ENCODE assay signal across 1 cellular context in genomic region chr13:75702476-75702875, GRCh38.
TF ChIP-seq lines count a peak whose summit lies in the region.

No MANE protein-coding gene starts in this region.

TF ChIP-seq in IMR-90, 13 proteins besides CTCF, POLR2A, EP300 and RAD21 (continued from another document):
- TF ChIP-seq NFE2L2 (IDR thresholded peaks at IDR 0.05; ENCODE audit: low read depth, low read length) (no peak), MXI1 (IDR thresholded peaks at IDR 0.05; ENCODE audit: borderline replicate concordance, low read depth, low read length) (no peak), MAFK (IDR thresholded peaks at IDR 0.05; ENCODE audit: low read depth, low read length) (no peak), CHD1 (IDR thresholded peaks at IDR 0.05; ENCODE audit: low read depth, low read length) (no peak), FOS (IDR thresholded peaks at IDR 0.05; ENCODE audit: low read depth, low read length) (no peak)
